In the genomic region with DNA sequence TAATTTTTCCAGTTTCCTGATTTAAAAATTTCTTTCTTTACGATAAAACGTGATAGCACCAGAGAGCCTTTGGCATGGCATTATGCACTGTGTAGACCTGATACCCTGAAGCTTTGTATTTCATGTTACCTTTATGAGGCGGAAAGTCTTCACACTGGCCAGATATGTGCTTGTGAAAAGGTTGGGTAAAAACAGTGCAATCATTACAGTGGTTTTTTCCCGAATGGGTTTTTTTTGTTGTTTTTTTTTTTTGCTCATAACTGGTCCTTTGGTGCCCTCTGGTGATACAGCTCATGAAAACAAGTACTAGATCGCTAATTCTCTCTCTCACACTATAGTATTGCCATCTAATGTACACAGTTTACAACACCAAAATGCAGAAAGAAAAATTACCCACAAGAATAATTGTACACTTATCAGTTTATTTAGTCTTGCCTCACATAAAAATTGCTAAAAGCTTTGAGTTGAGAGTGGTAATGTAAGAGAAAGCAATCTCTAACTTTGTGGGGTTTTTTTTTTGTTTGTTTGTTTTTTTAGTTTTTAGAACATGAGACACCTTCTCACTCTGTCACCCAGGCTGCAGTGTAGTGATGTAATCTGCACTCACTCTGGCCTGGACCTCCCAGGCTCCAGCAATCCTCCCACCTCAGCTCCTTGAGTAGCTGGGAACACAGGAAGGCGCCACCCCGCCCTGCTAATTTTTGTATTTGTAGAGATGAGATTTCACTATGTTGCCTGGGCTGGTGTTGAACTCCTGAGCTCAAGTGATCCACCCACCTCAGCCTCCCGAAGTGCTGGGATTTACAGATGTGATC, we compare ENCODE assay signal across 8 cellular contexts. TPM values are rescaled to one million over a fixed set of nuclear protein-coding genes. Genes with fewer than 3 reads are reported as not detected.
DNase-seq lines count a peak whose midpoint lies in the region; ATAC-seq and TF ChIP-seq lines count a peak whose summit lies in the region.

No MANE protein-coding gene starts in this region.

- no peaks in the 10 kb centered on the region for H3K27me3 ChIP-seq in CD4-positive, alpha-beta T cell (ENCODE audit: control insufficient read depth, insufficient read depth, low read length)
- H3K27me3 ChIP-seq in SU-DHL-6 (ENCODE audit: low read length) = no peaks in the 10 kb centered on the region

- H3K4me2 ChIP-seq in SU-DHL-6 (ENCODE audit: low read depth, low read length, poor library complexity, severe bottlenecking) = no peak overlapping the region

- TF ChIP-seq CTCF in CD4-positive, alpha-beta T cell (IDR thresholded peaks at IDR 0.05) = peak; percentile 81
- TF ChIP-seq CTCF in SU-DHL-6 (IDR thresholded peaks at IDR 0.05; ENCODE audit: insufficient read depth, low read length, poor library complexity, severe bottlenecking) = peak; percentile 42
- TF ChIP-seq CTCF in osteocyte (IDR thresholded peaks at IDR 0.05) = peak; percentile 71

- no peaks in the 10 kb centered on the region for H3K27me3 Mint-ChIP-seq in CD4-positive, alpha-beta T cell
- H3K27me3 Mint-ChIP-seq in osteocyte (ENCODE audit: unreplicated experiment) = no peaks in the 10 kb centered on the region

- no peaks in the 10 kb centered on the region for H3K9me2 ChIP-seq in SU-DHL-6 (replicated peaks; ENCODE audit: insufficient read depth, low read length)

- no peak for DNase-seq in CD4-positive, alpha-beta T cell
- peak; percentile 38 for DNase-seq in fibroblast of the conjunctiva (ENCODE audit: low read depth)
- no peak for DNase-seq in osteocyte (ENCODE audit: extremely low spot score, unreplicated experiment)
- DNase-seq in stimulated activated CD4-positive, alpha-beta T cell treated with anti-CD3 and anti-CD28 coated beads, Interleukin-2, amount 100 ng/mL, for 48 hours = no peak

- no peaks in the 10 kb centered on the region for H4K20me1 ChIP-seq in SU-DHL-6 (ENCODE audit: low read depth, low read length)

- no peak overlapping the region for H3K9ac ChIP-seq in SU-DHL-6 (ENCODE audit: low read length)

- peak; percentile 56 for ATAC-seq in CD4-positive, alpha-beta T cell (ENCODE audit: poor library complexity)
- ATAC-seq in GM18868 (IDR thresholded peaks at IDR 0.05; ENCODE audit: unreplicated experiment) (peak; percentile 76), HG03460 (IDR thresholded peaks at IDR 0.05; ENCODE audit: unreplicated experiment) (peak; percentile 62), HG03520 (IDR thresholded peaks at IDR 0.05; ENCODE audit: unreplicated experiment) (no peak)

- no peak overlapping the region for H3K27ac ChIP-seq in CD4-positive, alpha-beta T cell (ENCODE audit: low read depth, low read length)
- H3K27ac ChIP-seq in SU-DHL-6 (ENCODE audit: low read depth, low read length) = no peak overlapping the region

- peaks cover 20% of the 10 kb centered on the region for H3K9me3 ChIP-seq in CD4-positive, alpha-beta T cell (ENCODE audit: control insufficient read depth, low read length)
- peaks cover 21% of the 10 kb centered on the region; the same call in 1 of the 2 replicates for H3K9me3 ChIP-seq in SU-DHL-6 (ENCODE audit: insufficient read depth, low read length)

- H3K4me3 ChIP-seq in SU-DHL-6 (ENCODE audit: insufficient read depth, low read length, poor library complexity, severe bottlenecking) = no peak overlapping the region

- H3K36me3 ChIP-seq in SU-DHL-6 (ENCODE audit: low read length) = 0 out of 2 replicates have a peak, but pooled peaks cover 3% of the 10 kb centered on the region

- no peaks in the 10 kb centered on the region for H3K79me2 ChIP-seq in SU-DHL-6 (ENCODE audit: insufficient read depth, low read length)

- H3K36me3 Mint-ChIP-seq in CD4-positive, alpha-beta T cell (ENCODE audit: low read depth) = peaks cover 22% of the 10 kb centered on the region
- H3K36me3 Mint-ChIP-seq in osteocyte (ENCODE audit: unreplicated experiment) = peaks cover 8% of the 10 kb centered on the region

- POLR2A ChIA-PET in CD4-positive, alpha-beta T cell (lab: Charles Lee) = interaction anchor here (0.6 to 1.0 kb wide), 2 partner anchors 145 to 189 kb away, joined by 3 to 4 read pairs; a partner anchor contains a TSS

- no peak overlapping the region for H2AFZ ChIP-seq in SU-DHL-6 (ENCODE audit: low read depth, low read length, severe bottlenecking)

- peak overlapping the region; percentile 4 for H3K27ac Mint-ChIP-seq in CD4-positive, alpha-beta T cell
- H3K27ac Mint-ChIP-seq in osteocyte (ENCODE audit: unreplicated experiment) = no peak overlapping the region

- peaks cover 4% of the 10 kb centered on the region for H3K9me3 Mint-ChIP-seq in CD4-positive, alpha-beta T cell
- peaks cover 9% of the 10 kb centered on the region for H3K9me3 Mint-ChIP-seq in osteocyte (ENCODE audit: unreplicated experiment)

- peaks cover 10% of the 10 kb centered on the region for H3K4me1 Mint-ChIP-seq in CD4-positive, alpha-beta T cell (ENCODE audit: low read depth)
- H3K4me1 Mint-ChIP-seq in osteocyte (ENCODE audit: unreplicated experiment) = peaks cover 28% of the 10 kb centered on the region

- peaks cover 10% of the 10 kb centered on the region; the same call in 1 of the 2 replicates for H3F3A ChIP-seq in SU-DHL-6 (ENCODE audit: insufficient read depth)

- no peak overlapping the region for H3K4me3 Mint-ChIP-seq in CD4-positive, alpha-beta T cell
- H3K4me3 Mint-ChIP-seq in osteocyte (ENCODE audit: unreplicated experiment) = peak overlapping the region; percentile 46

- CTCF ChIA-PET in CD4-positive, alpha-beta T cell (lab: Charles Lee) = interaction anchor here (0.7 to 1.4 kb wide), 7 partner anchors 9 to 393 kb away, joined by 3 to 6 read pairs (median 3); no protein-coding TSS in a partner anchor

- intact Hi-C loops in CD4-positive, alpha-beta T cell (cut with DNase I, micrococcal nuclease) = loop anchor here (1.0 to 10.0 kb wide), 7 partner anchors 191 to 1976 kb away; no protein-coding TSS in a partner anchor

RNA-seq across cellular contexts. Expression of a gene that starts 21.3 kb away (rescaled TPM):
- 100 to 1,000 TPM; 149 TPM for total RNA-seq in CD4-positive, alpha-beta T cell
- 118 and 128 TPM in 2 replicates for total RNA-seq in osteocyte
